In genomic region chr5:52560366-52560765, GRCh38 we compare ENCODE assay signal across 11 cellular contexts.
DNase-seq lines count a peak whose midpoint lies in the region; ATAC-seq and TF ChIP-seq lines count a peak whose summit lies in the region.
"Had no signal": no experiment of that assay in that cellular context is flagged by ENCODE, and none has a peak within 500 bp of the region (broad histone marks: within the 10 kb centered on the region; RNA-seq: fewer than 3 reads in every experiment).

No MANE protein-coding gene starts in this region.

- H3K27me3 Mint-ChIP-seq in MCF 10A (ENCODE audit: insufficient read depth, unreplicated experiment), result peaks cover 65% of the 10 kb centered on the region
- peaks cover 0 to 22% (median 8%) of the 10 kb centered on the region in 5 donors for H3K27me3 Mint-ChIP-seq in naive thymus-derived CD8-positive, alpha-beta T cell

- TF ChIP-seq CTCF in MCF 10A (IDR thresholded peaks at IDR 0.05; ENCODE audit: unreplicated experiment), result peak; percentile 28
- no peak for TF ChIP-seq CTCF in breast epithelium (IDR thresholded peaks at IDR 0.05)
- no peak for TF ChIP-seq CTCF in fibroblast of mammary gland (conservative IDR thresholded peaks at IDR 0.05; ENCODE audit: control insufficient read depth, insufficient read depth, low read depth, low read length)

- no peaks in the 10 kb centered on the region for H3K9me3 ChIP-seq in breast epithelium
- H3K9me3 ChIP-seq: pancreas had no signal

- peaks cover 0 to 5% of the 10 kb centered on the region in 2 donors for H3K27me3 ChIP-seq in breast epithelium
- H3K27me3 ChIP-seq: pancreas had no signal

- POLR2A ChIA-PET in MCF 10A (lab: Yijun Ruan, JAX), result interaction anchor here (0.6 kb wide), 1 partner anchor 113 kb away, joined by 4 read pairs; no protein-coding TSS in a partner anchor
- POLR2A ChIA-PET in naive thymus-derived CD8-positive, alpha-beta T cell (lab: Charles Lee), result no interaction called here

- H3K4me1 ChIP-seq in breast epithelium, result no peaks in the 10 kb centered on the region
- H3K4me1 ChIP-seq: pancreas had no signal

- H3K36me3 Mint-ChIP-seq in MCF 10A (ENCODE audit: insufficient read depth, unreplicated experiment), result no peaks in the 10 kb centered on the region
- peaks cover 0 to 3% (median 0%) of the 10 kb centered on the region in 3 donors for H3K36me3 Mint-ChIP-seq in naive thymus-derived CD8-positive, alpha-beta T cell

- no peak overlapping the region for H3K4me3 ChIP-seq in breast epithelium
- no peak overlapping the region for H3K4me3 ChIP-seq in fibroblast of mammary gland (ENCODE audit: control insufficient read depth, low read depth, low read length)
- H3K4me3 ChIP-seq: pancreas had no signal

- intact Hi-C loops in MCF 10A (cut with micrococcal nuclease) (loop anchor here (5.0 to 10.0 kb wide), 3 partner anchors 206 to 1606 kb away; no protein-coding TSS in a partner anchor), breast epithelium (cut with DNase I; ENCODE audit: low total_unique reads) (no loop called here)

- no TSS peak for BruUV-seq in MCF 10A (replicated peaks; lab: Mats Ljungman, UMichigan)

- no peaks in the 10 kb centered on the region for H3K4me1 Mint-ChIP-seq in MCF 10A (ENCODE audit: insufficient read depth, unreplicated experiment)
- H3K4me1 Mint-ChIP-seq in naive thymus-derived CD8-positive, alpha-beta T cell, result no peaks in the 10 kb centered on the region

- TF ChIP-seq POLR2A in breast epithelium (IDR thresholded peaks at IDR 0.05), result no peak

- no peak for ATAC-seq in GM19324 (IDR thresholded peaks at IDR 0.05; ENCODE audit: low FRiP score, unreplicated experiment)
- no peak for ATAC-seq in HG02938 (IDR thresholded peaks at IDR 0.05; ENCODE audit: unreplicated experiment)
- ATAC-seq in naive thymus-derived CD8-positive, alpha-beta T cell, result no peak

- CTCF ChIA-PET in MCF 10A (lab: Yijun Ruan, JAX), result interaction anchor here (1.0 kb wide), 1 partner anchor 19 kb away, joined by 3 read pairs; no protein-coding TSS in a partner anchor

- DNase-seq in MCF 10A (ENCODE audit: unreplicated experiment) (peak; percentile 12), breast epithelium (ENCODE audit: low spot score in 2 of 2) (no peak), NCI-H345 treated with DMSO at 0.1 percent for 48 hours (lab: John Stamatoyannopoulos, UW; ENCODE audit: unreplicated experiment) (peak; percentile 56), fibroblast of mammary gland (ENCODE audit: low read depth) (peak; percentile 12), AG08395 (ENCODE audit: low spot score) (no peak)
- DNase-seq in naive thymus-derived CD8-positive, alpha-beta T cell, result no peak
- DNase-seq: activated effector memory CD4-positive, alpha-beta T cell treated with Interleukin-2 at 50 U/mL for 16 hours; pancreas; stimulated activated naive CD4-positive, alpha-beta T cell treated with Interleukin-2 at 50 U/mL for 16 hours had no signal

- H3K27ac ChIP-seq in breast epithelium, result no peak overlapping the region
- H3K27ac ChIP-seq: pancreas had no signal

- H3K4me3 Mint-ChIP-seq in MCF 10A (ENCODE audit: unreplicated experiment), result no peak overlapping the region
- no peak overlapping the region for H3K4me3 Mint-ChIP-seq in naive thymus-derived CD8-positive, alpha-beta T cell

- H3K27ac Mint-ChIP-seq in MCF 10A (ENCODE audit: low read depth, unreplicated experiment), result no peak overlapping the region
- H3K27ac Mint-ChIP-seq in naive thymus-derived CD8-positive, alpha-beta T cell, result no peak overlapping the region

- H3K36me3 ChIP-seq in breast epithelium, result no peaks in the 10 kb centered on the region
- H3K36me3 ChIP-seq: pancreas had no signal

- H3K9me3 Mint-ChIP-seq in MCF 10A (ENCODE audit: unreplicated experiment), result no peaks in the 10 kb centered on the region
- peaks cover 0 to 2% (median 0%) of the 10 kb centered on the region in 9 donors for H3K9me3 Mint-ChIP-seq in naive thymus-derived CD8-positive, alpha-beta T cell

Comparison
In these comparisons a context has a peak if more than half of its experiments do, and no peak if none do; other contexts are left out.
1. DNase-seq: peak in MCF 10A (single experiment), NCI-H345 treated with DMSO at 0.1 percent for 48 hours (single experiment) and fibroblast of mammary gland (single experiment); none in breast epithelium (0 of 2), naive thymus-derived CD8-positive, alpha-beta T cell (0 of 10) and AG08395 (single experiment).